Comparison of ENCODE assay signal across 21 cellular contexts in the genomic region with DNA sequence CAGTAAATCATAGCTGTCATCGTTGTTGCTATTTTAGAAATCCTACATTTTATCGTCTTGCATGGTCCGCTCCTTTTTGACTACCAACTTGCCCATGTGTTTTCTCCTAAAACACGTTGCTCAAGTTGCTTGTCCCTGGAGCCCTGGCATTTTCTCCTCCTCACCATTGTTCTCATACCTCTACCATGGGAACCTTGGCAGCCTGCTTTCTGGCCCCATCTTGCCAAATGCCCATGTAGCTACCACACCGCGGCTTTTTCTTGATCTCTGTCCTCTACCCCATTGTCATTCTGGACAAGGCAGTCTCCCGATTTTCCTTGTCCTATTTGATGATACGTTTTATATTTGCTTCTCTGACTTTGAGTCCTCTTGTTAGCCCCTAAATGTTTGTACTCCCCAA. TPM values are rescaled to one million over a fixed set of nuclear protein-coding genes. Genes with fewer than 3 reads are reported as not detected.
DNase-seq lines count a peak whose midpoint lies in the region; ATAC-seq lines count a peak whose summit lies in the region.
"Had no signal": no experiment of that assay in that cellular context is flagged by ENCODE, and none has a peak within 500 bp of the region (broad histone marks: within the 10 kb centered on the region; RNA-seq: fewer than 3 reads in every experiment).

No MANE protein-coding gene starts in this region.

- peaks cover 24% of the 10 kb centered on the region for H3K36me3 ChIP-seq in CD4-positive, CD25-positive, alpha-beta regulatory T cell (ENCODE audit: control insufficient read depth, insufficient read depth, low read length)
- peaks cover 19% of the 10 kb centered on the region for H3K36me3 ChIP-seq in CD4-positive, alpha-beta memory T cell (ENCODE audit: insufficient read depth, low read length)
- H3K36me3 ChIP-seq: BE2C had no signal

- H3K27me3 Mint-ChIP-seq in CD4-positive, CD25-positive, alpha-beta regulatory T cell, result no peaks in the 10 kb centered on the region
- H3K27me3 Mint-ChIP-seq in CD4-positive, alpha-beta memory T cell, result no peaks in the 10 kb centered on the region
- H3K27me3 Mint-ChIP-seq in effector memory CD8-positive, alpha-beta T cell, result no peaks in the 10 kb centered on the region
- H3K27me3 Mint-ChIP-seq in activated T-cell treated with anti-CD3 and anti-CD28 coated beads, Interleukin-2, amount 50 U/mL, for 4 hours (ENCODE audit: low read depth), result no peaks in the 10 kb centered on the region

- H3K4me3 ChIP-seq in CD4-positive, CD25-positive, alpha-beta regulatory T cell (ENCODE audit: low read depth, low read length), result no peak overlapping the region
- no peak overlapping the region for H3K4me3 ChIP-seq in CD4-positive, alpha-beta memory T cell (ENCODE audit: low read length in 2 of 2)

- POLR2A ChIA-PET in CD4-positive, alpha-beta memory T cell (lab: Charles Lee; ENCODE audit: partially characterized antibody), result interaction anchor here (0.9 kb wide), 1 partner anchor 9 kb away, joined by 4 read pairs; no protein-coding TSS in a partner anchor

- H3K27ac Mint-ChIP-seq in CD4-positive, CD25-positive, alpha-beta regulatory T cell, result peak overlapping the region; percentile 6 to 84 (median 16)
- H3K27ac Mint-ChIP-seq in CD4-positive, alpha-beta memory T cell, result peak overlapping the region in 4 of 7 donors; percentile 6 to 81 (median 62)
- H3K27ac Mint-ChIP-seq in effector memory CD8-positive, alpha-beta T cell, result peak overlapping the region; percentile 33 to 38
- peak overlapping the region; percentile 7 for H3K27ac Mint-ChIP-seq in stimulated activated effector memory CD8-positive, alpha-beta T cell treated with anti-CD3 and anti-CD28 coated beads, Interleukin-12 subunit alpha, Interleukin-12 subunit beta, amount 100 ng/mL, for 72 hours

- no peak for ATAC-seq in CD4-positive, CD25-positive, alpha-beta regulatory T cell (ENCODE audit: low read depth in 2 of 2)
- no peak for ATAC-seq in effector memory CD8-positive, alpha-beta T cell (replicated peaks)
- no peak for ATAC-seq in stimulated activated effector memory CD8-positive, alpha-beta T cell treated with anti-CD3 and anti-CD28 coated beads, Interleukin-12 subunit alpha, Interleukin-12 subunit beta, amount 100 ng/mL, for 72 hours
- no peak for ATAC-seq in activated T-cell treated with anti-CD3 and anti-CD28 coated beads, Interleukin-2, amount 50 U/mL, for 4 hours
- ATAC-seq: Panc1 had no signal

- H3K27me3 ChIP-seq in CD4-positive, CD25-positive, alpha-beta regulatory T cell (ENCODE audit: control insufficient read depth, insufficient read depth, low read length), result no peaks in the 10 kb centered on the region
- no peaks in the 10 kb centered on the region for H3K27me3 ChIP-seq in CD4-positive, alpha-beta memory T cell (ENCODE audit: insufficient read depth, low read length)
- H3K27me3 ChIP-seq: BE2C had no signal

- H3K4me1 ChIP-seq in CD4-positive, CD25-positive, alpha-beta regulatory T cell (ENCODE audit: control insufficient read depth, insufficient read depth, low read length, poor library complexity, severe bottlenecking), result peaks cover 3% of the 10 kb centered on the region
- peaks cover 2% of the 10 kb centered on the region for H3K4me1 ChIP-seq in CD4-positive, alpha-beta memory T cell (ENCODE audit: insufficient read depth, low read length)
- H3K4me1 ChIP-seq: BE2C had no signal

- intact Hi-C loops in CD4-positive, alpha-beta memory T cell (cut with micrococcal nuclease), result no loop called here

- no peaks in the 10 kb centered on the region for H3K9me3 Mint-ChIP-seq in CD4-positive, CD25-positive, alpha-beta regulatory T cell
- H3K9me3 Mint-ChIP-seq in CD4-positive, alpha-beta memory T cell, result no peaks in the 10 kb centered on the region
- H3K9me3 Mint-ChIP-seq in effector memory CD8-positive, alpha-beta T cell, result no peaks in the 10 kb centered on the region
- no peaks in the 10 kb centered on the region for H3K9me3 Mint-ChIP-seq in stimulated activated effector memory CD8-positive, alpha-beta T cell treated with anti-CD3 and anti-CD28 coated beads, Interleukin-12 subunit alpha, Interleukin-12 subunit beta, amount 100 ng/mL, for 72 hours
- H3K9me3 Mint-ChIP-seq in activated T-cell treated with anti-CD3 and anti-CD28 coated beads, Interleukin-2, amount 50 U/mL, for 4 hours, result no peaks in the 10 kb centered on the region

- DNase-seq in CD4-positive, CD25-positive, alpha-beta regulatory T cell, result no peak
- no peak for DNase-seq in CD4-positive, alpha-beta memory T cell
- DNase-seq in effector memory CD8-positive, alpha-beta T cell, result no peak
- DNase-seq in stimulated activated effector memory CD8-positive, alpha-beta T cell treated with anti-CD3 and anti-CD28 coated beads, Interleukin-12 subunit alpha, Interleukin-12 subunit beta, amount 100 ng/mL, for 72 hours (ENCODE audit: low spot score in 2 of 2), result no peak
- DNase-seq in MV-4-11 (lab: John Stamatoyannopoulos, UW) (no peak), DMS53 treated with DMSO at 0.1 percent for 48 hours (lab: John Stamatoyannopoulos, UW; ENCODE audit: unreplicated experiment) (no peak)
- DNase-seq in activated T-cell treated with anti-CD3 and anti-CD28 coated beads, Interleukin-2, amount 50 U/mL, for 4 hours, result no peak
- DNase-seq: BE2C; Calu3; DMS153; IMR-90; NCI-H1694; NCI-H2081; NCI-H2171; NCI-H345; NCI-H524; NCI-H774; NK-92 treated with Interleukin-12 subunit alpha and Interleukin-12 subunit beta, amount 100 ng/mL, for 24 hours; SIG-M5 had no signal

- CTCF ChIA-PET in CD4-positive, alpha-beta memory T cell (lab: Charles Lee; ENCODE audit: partially characterized antibody), result interaction anchor here (0.9 kb wide), 1 partner anchor 12 kb away, joined by 3 read pairs; no protein-coding TSS in a partner anchor

- no peak overlapping the region for H3K27ac ChIP-seq in CD4-positive, CD25-positive, alpha-beta regulatory T cell (ENCODE audit: insufficient read depth, low read length, poor library complexity, severe bottlenecking)
- H3K27ac ChIP-seq in CD4-positive, alpha-beta memory T cell (ENCODE audit: low read depth, low read length), result no peak overlapping the region
- H3K27ac ChIP-seq: KMS-11 had no signal

- H3K36me3 Mint-ChIP-seq in CD4-positive, CD25-positive, alpha-beta regulatory T cell, result peaks cover 22% of the 10 kb centered on the region
- H3K36me3 Mint-ChIP-seq in CD4-positive, alpha-beta memory T cell, result peaks cover 38 to 43% of the 10 kb centered on the region in 2 donors
- peaks cover 16% of the 10 kb centered on the region for H3K36me3 Mint-ChIP-seq in effector memory CD8-positive, alpha-beta T cell (ENCODE audit: insufficient read depth)
- H3K36me3 Mint-ChIP-seq in stimulated activated effector memory CD8-positive, alpha-beta T cell treated with anti-CD3 and anti-CD28 coated beads, Interleukin-12 subunit alpha, Interleukin-12 subunit beta, amount 100 ng/mL, for 72 hours, result peaks cover 45% of the 10 kb centered on the region
- H3K36me3 Mint-ChIP-seq in activated T-cell treated with anti-CD3 and anti-CD28 coated beads, Interleukin-2, amount 50 U/mL, for 4 hours (ENCODE audit: insufficient read depth), result peaks cover 26% of the 10 kb centered on the region

- H3K9me3 ChIP-seq in CD4-positive, CD25-positive, alpha-beta regulatory T cell (ENCODE audit: control insufficient read depth in 2 of 2, low read length in 2 of 2), result no peaks in the 10 kb centered on the region
- no peaks in the 10 kb centered on the region for H3K9me3 ChIP-seq in CD4-positive, alpha-beta memory T cell (ENCODE audit: control insufficient read depth in 1 of 2, low read length in 2 of 2)
- H3K9me3 ChIP-seq: BE2C had no signal

- H3K4me3 Mint-ChIP-seq in CD4-positive, CD25-positive, alpha-beta regulatory T cell, result no peak overlapping the region
- no peak overlapping the region for H3K4me3 Mint-ChIP-seq in CD4-positive, alpha-beta memory T cell
- no peak overlapping the region for H3K4me3 Mint-ChIP-seq in effector memory CD8-positive, alpha-beta T cell
- H3K4me3 Mint-ChIP-seq in stimulated activated effector memory CD8-positive, alpha-beta T cell treated with anti-CD3 and anti-CD28 coated beads, Interleukin-12 subunit alpha, Interleukin-12 subunit beta, amount 100 ng/mL, for 72 hours, result no peak overlapping the region
- H3K4me3 Mint-ChIP-seq in activated T-cell treated with anti-CD3 and anti-CD28 coated beads, Interleukin-2, amount 50 U/mL, for 4 hours, result no peak overlapping the region

- peaks cover 16 to 71% (median 48%) of the 10 kb centered on the region in 4 donors for H3K4me1 Mint-ChIP-seq in CD4-positive, CD25-positive, alpha-beta regulatory T cell
- peaks cover 44 to 74% (median 53%) of the 10 kb centered on the region in 4 donors for H3K4me1 Mint-ChIP-seq in CD4-positive, alpha-beta memory T cell
- peaks cover 29 to 73% of the 10 kb centered on the region in 2 donors for H3K4me1 Mint-ChIP-seq in effector memory CD8-positive, alpha-beta T cell (ENCODE audit: low read depth in 2 of 2)
- H3K4me1 Mint-ChIP-seq in stimulated activated effector memory CD8-positive, alpha-beta T cell treated with anti-CD3 and anti-CD28 coated beads, Interleukin-12 subunit alpha, Interleukin-12 subunit beta, amount 100 ng/mL, for 72 hours, result peaks cover 35% of the 10 kb centered on the region
- H3K4me1 Mint-ChIP-seq in activated T-cell treated with anti-CD3 and anti-CD28 coated beads, Interleukin-2, amount 50 U/mL, for 4 hours (ENCODE audit: low read depth), result peaks cover 56% of the 10 kb centered on the region

RNA-seq across cellular contexts. Expression of gene MRPS6, which starts 50.2 kb away (rescaled TPM):
- total RNA-seq in CD4-positive, CD25-positive, alpha-beta regulatory T cell, result 34.9 TPM
- polyA plus RNA-seq in CD4-positive, CD25-positive, alpha-beta regulatory T cell, result 100 to 1,000 TPM; 160 to 203 (median 187) TPM
- 10 to 100 TPM; 76.9 to 80.1 TPM for total RNA-seq in CD4-positive, alpha-beta memory T cell
- polyA plus RNA-seq in CD4-positive, alpha-beta memory T cell, result 100 to 1,000 TPM; 135 to 160 TPM
- total RNA-seq in activated T-cell treated with anti-CD3 and anti-CD28 coated beads, Interleukin-2, amount 50 U/mL, for 4 hours, result 10 to 100 TPM; 89.8 to 98.8 (median 98.6) TPM

RNA-seq across cellular contexts. Expression of gene SLC5A3, which starts 50.2 kb away (rescaled TPM):
- 13.7 TPM for total RNA-seq in CD4-positive, CD25-positive, alpha-beta regulatory T cell
- polyA plus RNA-seq in CD4-positive, CD25-positive, alpha-beta regulatory T cell, result 1 to 10 TPM; 1.0 to 2.4 (median 1.9) TPM
- 10 to 100 TPM; 32.8 to 33.4 TPM for total RNA-seq in CD4-positive, alpha-beta memory T cell
- polyA plus RNA-seq in CD4-positive, alpha-beta memory T cell, result 1 to 10 TPM in 1 of 2 donors, under 1 TPM in 1; 0.68 to 1.4 TPM
- 10 to 100 TPM; 10.1 to 12.4 (median 11.6) TPM for total RNA-seq in activated T-cell treated with anti-CD3 and anti-CD28 coated beads, Interleukin-2, amount 50 U/mL, for 4 hours

Comparison
In these comparisons a context has a peak if more than half of its experiments do, and no peak if none do; other contexts are left out.
1. H3K27ac Mint-ChIP-seq: peak in every context shown above with its lines; median percentile 62 in CD4-positive, alpha-beta memory T cell; 36 in effector memory CD8-positive, alpha-beta T cell; 16 in CD4-positive, CD25-positive, alpha-beta regulatory T cell; 7 in stimulated activated effector memory CD8-positive, alpha-beta T cell treated with anti-CD3 and anti-CD28 coated beads, Interleukin-12 subunit alpha, Interleukin-12 subunit beta, amount 100 ng/mL, for 72 hours.